1 cellular context compared by ENCODE assay signal in genomic region chr5:125298711-125299379, GRCh38.
TF ChIP-seq lines count a peak whose summit lies in the region.

No MANE protein-coding gene starts in this region.

TF ChIP-seq in H1, 55 proteins besides CTCF, POLR2A, EP300 and RAD21 (continued from another document):
- TF ChIP-seq, protein P1, sequence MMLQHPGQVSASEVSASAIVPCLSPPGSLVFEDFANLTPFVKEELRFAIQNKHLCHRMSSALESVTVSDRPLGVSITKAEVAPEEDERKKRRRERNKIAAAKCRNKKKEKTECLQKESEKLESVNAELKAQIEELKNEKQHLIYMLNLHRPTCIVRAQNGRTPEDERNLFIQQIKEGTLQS (IDR thresholded peaks at IDR 0.05; ENCODE audit: insufficient read depth, low read depth, low read length) = no peak
- TF ChIP-seq TAF7 (optimal IDR thresholded peaks at IDR 0.05; ENCODE audit: borderline replicate concordance, low read depth, low read length) (no peak), MAFK (IDR thresholded peaks at IDR 0.05; ENCODE audit: low read depth, low read length) (no peak), RXRA (IDR thresholded peaks at IDR 0.05; ENCODE audit: insufficient read depth, low read depth, low read length) (no peak), NRF1 (IDR thresholded peaks at IDR 0.05; ENCODE audit: low read depth, low read length) (no peak)
